Comparison of ENCODE assay signal across 9 cellular contexts in the genomic region with DNA sequence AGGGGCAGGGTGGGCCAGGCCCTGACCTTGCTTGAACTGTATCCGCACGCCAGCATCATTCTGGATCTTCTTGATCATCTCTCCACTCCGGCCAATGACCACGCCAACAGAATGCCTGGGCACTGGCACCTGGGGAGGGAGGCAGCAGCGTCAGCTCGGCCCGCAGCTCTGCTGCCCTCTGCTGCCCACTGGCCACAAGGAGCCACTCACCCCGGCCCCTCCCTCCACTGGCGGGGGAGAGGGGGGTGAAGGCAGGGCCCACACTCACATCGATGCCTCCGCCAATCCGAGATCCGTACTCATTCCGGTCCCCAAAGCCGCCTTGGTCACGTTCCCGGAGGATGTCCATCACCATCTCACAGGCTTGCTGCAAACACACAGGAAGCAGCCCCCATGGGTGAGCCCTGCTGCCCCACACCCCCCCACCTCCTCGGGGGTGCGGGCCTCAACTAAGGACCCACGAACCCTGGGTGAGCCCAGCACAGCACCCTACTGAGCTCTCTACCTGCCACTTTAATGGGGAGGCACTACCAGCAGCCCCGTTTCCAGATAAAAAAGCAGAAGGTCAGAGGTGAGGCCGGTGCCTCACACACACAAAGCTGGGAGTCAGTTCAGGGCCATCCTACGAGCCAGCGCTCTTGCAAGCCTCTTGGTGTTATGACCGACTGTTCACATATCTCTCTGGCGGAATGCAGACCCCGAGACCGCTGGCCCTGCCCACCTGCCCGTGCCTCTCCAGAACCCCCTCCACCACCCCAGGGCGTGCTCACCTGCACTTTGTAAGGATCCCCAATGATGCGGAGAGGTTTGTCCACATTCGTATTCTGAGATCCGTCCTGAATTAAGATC. TPM values are rescaled to one million over a fixed set of nuclear protein-coding genes. Genes with fewer than 3 reads are reported as not detected.
DNase-seq lines count a peak whose midpoint lies in the region; ATAC-seq and TF ChIP-seq lines count a peak whose summit lies in the region.
"Had no signal": no experiment of that assay in that cellular context is flagged by ENCODE, and none has a peak within 500 bp of the region (broad histone marks: within the 10 kb centered on the region; RNA-seq: fewer than 3 reads in every experiment).

No MANE protein-coding gene starts in this region.

- H3K9me3 Mint-ChIP-seq in naive thymus-derived CD4-positive, alpha-beta T cell: no peaks in the 10 kb centered on the region
- H3K9me3 Mint-ChIP-seq in activated CD4-positive, alpha-beta memory T cell treated with anti-CD3 and anti-CD28 coated beads for 36 hours: no peaks in the 10 kb centered on the region

- no peak overlapping the region for H3K4me3 Mint-ChIP-seq in naive thymus-derived CD4-positive, alpha-beta T cell
- H3K4me3 Mint-ChIP-seq in activated CD4-positive, alpha-beta memory T cell treated with anti-CD3 and anti-CD28 coated beads for 36 hours: no peak overlapping the region

- H3K27me3 Mint-ChIP-seq in naive thymus-derived CD4-positive, alpha-beta T cell: no peaks in the 10 kb centered on the region
- no peaks in the 10 kb centered on the region for H3K27me3 Mint-ChIP-seq in activated CD4-positive, alpha-beta memory T cell treated with anti-CD3 and anti-CD28 coated beads for 36 hours

- peak; percentile 55 for DNase-seq in WERI-Rb-1
- DNase-seq in head of caudate nucleus: peak in 40 of 42 donors; percentile 39 to 84 (median 66)
- DNase-seq in psoas muscle: peak in 1 of 2 donors; percentile 70
- no peak for DNase-seq in naive thymus-derived CD4-positive, alpha-beta T cell
- no peak for DNase-seq in activated CD4-positive, alpha-beta memory T cell treated with anti-CD3 and anti-CD28 coated beads for 36 hours
- no peak for DNase-seq in stimulated activated CD4-positive, alpha-beta T cell treated with anti-CD3 and anti-CD28 coated beads, Interleukin-1b, Interleukin-23, amount 100 ng/mL, for 48 hours
- DNase-seq: activated effector memory CD4-positive, alpha-beta T cell treated with Interleukin-2 at 50 U/mL for 16 hours had no signal

- H3K27me3 ChIP-seq in WERI-Rb-1 (ENCODE audit: insufficient read depth, low read depth, severe bottlenecking): no peaks in the 10 kb centered on the region
- no peaks in the 10 kb centered on the region for H3K27me3 ChIP-seq in psoas muscle (ENCODE audit: insufficient read depth in 3 of 3, low read length in 2 of 3)
- H3K27me3 ChIP-seq in naive thymus-derived CD4-positive, alpha-beta T cell (ENCODE audit: control insufficient read depth in 2 of 2, insufficient read depth in 2 of 2, low read length in 2 of 2): no peaks in the 10 kb centered on the region

- no peak overlapping the region for H3K4me3 ChIP-seq in WERI-Rb-1 (ENCODE audit: low read depth, low read length)
- H3K4me3 ChIP-seq in psoas muscle: no peak overlapping the region
- H3K4me3 ChIP-seq in naive thymus-derived CD4-positive, alpha-beta T cell (ENCODE audit: low read length): no peak overlapping the region

- no peak overlapping the region for H3K27ac ChIP-seq in WERI-Rb-1
- H3K27ac ChIP-seq in psoas muscle: no peak overlapping the region
- no peak overlapping the region for H3K27ac ChIP-seq in naive thymus-derived CD4-positive, alpha-beta T cell (ENCODE audit: low read depth, low read length)

- peaks cover 11 to 21% (median 18%) of the 10 kb centered on the region in 7 donors for H3K4me1 Mint-ChIP-seq in naive thymus-derived CD4-positive, alpha-beta T cell
- peaks cover 20% of the 10 kb centered on the region for H3K4me1 Mint-ChIP-seq in activated CD4-positive, alpha-beta memory T cell treated with anti-CD3 and anti-CD28 coated beads for 36 hours (ENCODE audit: low read depth)

- TF ChIP-seq CTCF in GM12872 (IDR thresholded peaks at IDR 0.05; ENCODE audit: insufficient read depth, low read depth, low read length) (0 out of 3 replicates have a peak, but pooled peaks have one; percentile 10), WERI-Rb-1 (IDR thresholded peaks at IDR 0.05; ENCODE audit: low read depth, low read length) (peak; percentile 77), psoas muscle (IDR thresholded peaks at IDR 0.05) (peak; percentile 41)

- no peaks in the 10 kb centered on the region for H3K9me3 ChIP-seq in WERI-Rb-1 (ENCODE audit: severe bottlenecking)
- no peaks in the 10 kb centered on the region for H3K9me3 ChIP-seq in psoas muscle
- no peaks in the 10 kb centered on the region for H3K9me3 ChIP-seq in naive thymus-derived CD4-positive, alpha-beta T cell (ENCODE audit: control insufficient read depth in 2 of 3, low read length in 3 of 3)

- H3K4me1 ChIP-seq in psoas muscle: peaks cover 9% of the 10 kb centered on the region
- peaks cover under 1 to 3% of the 10 kb centered on the region in 2 donors for H3K4me1 ChIP-seq in naive thymus-derived CD4-positive, alpha-beta T cell (ENCODE audit: control insufficient read depth in 2 of 2, insufficient read depth in 2 of 2, low read length in 2 of 2)

- H3K36me3 ChIP-seq in WERI-Rb-1 (peaks cover 88% of the 10 kb centered on the region), psoas muscle (ENCODE audit: insufficient read depth in 1 of 2, low read depth in 1 of 2) (peaks cover 15 to 93% of the 10 kb centered on the region in 2 donors)
- H3K36me3 ChIP-seq in naive thymus-derived CD4-positive, alpha-beta T cell (ENCODE audit: control insufficient read depth in 2 of 3, insufficient read depth in 3 of 3, low read length in 3 of 3): peaks cover 27 to 85% (median 32%) of the 10 kb centered on the region in 3 experiments

- intact Hi-C loops in head of caudate nucleus (cut with DNase I): no loop called here
- intact Hi-C loops in psoas muscle (cut with DNase I): no loop called here
- intact Hi-C loops in naive thymus-derived CD4-positive, alpha-beta T cell (cut with micrococcal nuclease): no loop called here
- intact Hi-C loops in activated CD4-positive, alpha-beta memory T cell treated with anti-CD3 and anti-CD28 coated beads for 36 hours (cut with micrococcal nuclease): no loop called here

- CTCF ChIA-PET in naive thymus-derived CD4-positive, alpha-beta T cell (lab: Charles Lee): no interaction called here
- CTCF ChIA-PET in activated CD4-positive, alpha-beta memory T cell treated with anti-CD3 and anti-CD28 coated beads for 36 hours (lab: Charles Lee): no interaction called here

- peaks cover 0 to 32% (median 6%) of the 10 kb centered on the region in 5 donors for H3K36me3 Mint-ChIP-seq in naive thymus-derived CD4-positive, alpha-beta T cell
- peaks cover 65% of the 10 kb centered on the region for H3K36me3 Mint-ChIP-seq in activated CD4-positive, alpha-beta memory T cell treated with anti-CD3 and anti-CD28 coated beads for 36 hours

- POLR2A ChIA-PET in naive thymus-derived CD4-positive, alpha-beta T cell (lab: Charles Lee): interaction anchor here (0.9 kb wide), 1 partner anchor 25 kb away, joined by 3 read pairs; a partner anchor contains a TSS
- POLR2A ChIA-PET in activated CD4-positive, alpha-beta memory T cell treated with anti-CD3 and anti-CD28 coated beads for 36 hours (lab: Charles Lee): no interaction called here

- ATAC-seq in psoas muscle (peak; percentile 69 to 87 (median 78)), HG03378 (IDR thresholded peaks at IDR 0.05; ENCODE audit: unreplicated experiment) (no peak)
- ATAC-seq in naive thymus-derived CD4-positive, alpha-beta T cell: no peak

- 67 to 74% (median 67%) methylated on average over 32 to 33 of the region's 33 CpGs for WGBS in psoas muscle, 3 donors

- no peak overlapping the region for H3K27ac Mint-ChIP-seq in naive thymus-derived CD4-positive, alpha-beta T cell
- no peak overlapping the region for H3K27ac Mint-ChIP-seq in activated CD4-positive, alpha-beta memory T cell treated with anti-CD3 and anti-CD28 coated beads for 36 hours

RNA-seq across cellular contexts. Expression of a gene that starts 6.7 kb away (rescaled TPM):
- total RNA-seq in psoas muscle: 100 to 1,000 TPM; 101 to 168 (median 149) TPM
- polyA plus RNA-seq in psoas muscle: 100 to 1,000 TPM; 104 to 174 (median 154) TPM
- 100 to 1,000 TPM; 142 to 276 (median 152) TPM for total RNA-seq in naive thymus-derived CD4-positive, alpha-beta T cell
- 10 to 100 TPM; 12.5 to 20.9 TPM for polyA plus RNA-seq in naive thymus-derived CD4-positive, alpha-beta T cell
- 100 to 1,000 TPM; 296 to 305 TPM for total RNA-seq in activated CD4-positive, alpha-beta memory T cell treated with anti-CD3 and anti-CD28 coated beads for 36 hours

RNA-seq across cellular contexts. Expression of a gene that starts 15.6 kb away (rescaled TPM):
- under 1 TPM in 3 of 4 donors, not detected in 1; 0.15 to 0.60 (median 0.50) TPM for total RNA-seq in psoas muscle
- under 1 TPM; 0.07 to 0.45 (median 0.43) TPM for polyA plus RNA-seq in psoas muscle
- total RNA-seq in naive thymus-derived CD4-positive, alpha-beta T cell: under 1 TPM in 1 of 5 experiments, not detected in 4; 0.32 TPM
- polyA plus RNA-seq in naive thymus-derived CD4-positive, alpha-beta T cell: not detected
- not detected for total RNA-seq in activated CD4-positive, alpha-beta memory T cell treated with anti-CD3 and anti-CD28 coated beads for 36 hours

RNA-seq across cellular contexts. Expression of a gene that starts 25.0 kb away (rescaled TPM):
- total RNA-seq in psoas muscle: 10 to 100 TPM; 23.7 to 37.0 (median 33.3) TPM
- polyA plus RNA-seq in psoas muscle: 10 to 100 TPM; 33.8 to 60.0 (median 42.8) TPM
- total RNA-seq in naive thymus-derived CD4-positive, alpha-beta T cell: 10 to 100 TPM; 51.5 to 71.6 (median 61.3) TPM
- 10 to 100 TPM; 17.9 to 33.3 TPM for polyA plus RNA-seq in naive thymus-derived CD4-positive, alpha-beta T cell
- total RNA-seq in activated CD4-positive, alpha-beta memory T cell treated with anti-CD3 and anti-CD28 coated beads for 36 hours: 10 to 100 TPM; 67.0 to 70.9 TPM

RNA-seq across cellular contexts. Expression of a gene that starts 41.7 kb away (rescaled TPM):
- total RNA-seq in psoas muscle: 10 to 100 TPM; 40.6 to 91.8 (median 67.1) TPM
- 10 to 100 TPM; 15.0 to 49.4 (median 49.0) TPM for polyA plus RNA-seq in psoas muscle
- 10 to 100 TPM in 4 of 5 experiments, 1 to 10 TPM in 1; 9.0 to 31.3 (median 22.0) TPM for total RNA-seq in naive thymus-derived CD4-positive, alpha-beta T cell
- polyA plus RNA-seq in naive thymus-derived CD4-positive, alpha-beta T cell: 10 to 100 TPM; 18.8 to 35.0 TPM
- total RNA-seq in activated CD4-positive, alpha-beta memory T cell treated with anti-CD3 and anti-CD28 coated beads for 36 hours: 10 to 100 TPM; 28.6 to 29.6 TPM

RNA-seq across cellular contexts. Expression of a gene that starts 42.2 kb away (rescaled TPM):
- 1 to 10 TPM in 1 of 4 donors, under 1 TPM in 3; 0.55 to 1.0 (median 0.65) TPM for total RNA-seq in psoas muscle
- polyA plus RNA-seq in psoas muscle: 1 to 10 TPM in 1 of 3 donors, under 1 TPM in 2; 0.34 to 1.3 (median 0.78) TPM
- 1 to 10 TPM; 1.8 to 4.0 (median 2.8) TPM for total RNA-seq in naive thymus-derived CD4-positive, alpha-beta T cell
- polyA plus RNA-seq in naive thymus-derived CD4-positive, alpha-beta T cell: under 1 TPM; 0.60 to 0.91 TPM
- 1 to 10 TPM; 1.6 to 2.0 TPM for total RNA-seq in activated CD4-positive, alpha-beta memory T cell treated with anti-CD3 and anti-CD28 coated beads for 36 hours

Comparison
In these comparisons a context has a peak if more than half of its experiments do, and no peak if none do; other contexts are left out.
1. CTCF ChIP-seq: peak in every context shown above with its lines; median percentile 77 in WERI-Rb-1; 41 in psoas muscle; 10 in GM12872.
2. DNase-seq: peak in WERI-Rb-1 (single experiment) and head of caudate nucleus (40 of 42); none in naive thymus-derived CD4-positive, alpha-beta T cell (0 of 9), activated CD4-positive, alpha-beta memory T cell treated with anti-CD3 and anti-CD28 coated beads for 36 hours (single experiment) and stimulated activated CD4-positive, alpha-beta T cell treated with anti-CD3 and anti-CD28 coated beads, Interleukin-1b, Interleukin-23, amount 100 ng/mL, for 48 hours (single experiment).
3. ATAC-seq: peak in psoas muscle (4 of 4); none in naive thymus-derived CD4-positive, alpha-beta T cell (single experiment) and HG03378 (single experiment).